ENCODE assay signal across 1 cellular context in genomic region chr11:11973866-11974265, GRCh38.
TF ChIP-seq lines count a peak whose summit lies in the region.

No MANE protein-coding gene starts in this region.

TF ChIP-seq in GM23338, 12 proteins besides CTCF, POLR2A, EP300 and RAD21:
- TF ChIP-seq ETS1 (IDR thresholded peaks at IDR 0.05) (no peak), ZNF331 (CRISPR knock-in tag; IDR thresholded peaks at IDR 0.05; ENCODE audit: low read depth) (no peak), REST (IDR thresholded peaks at IDR 0.05; ENCODE audit: unreplicated experiment) (no peak), EZH2phosphoT487 (IDR thresholded peaks at IDR 0.05; ENCODE audit: unreplicated experiment) (no peak), ZNF114 (CRISPR knock-in tag; IDR thresholded peaks at IDR 0.05) (no peak), EZH2 (IDR thresholded peaks at IDR 0.05; ENCODE audit: low read depth, unreplicated experiment) (no peak), NANOG (IDR thresholded peaks at IDR 0.05; ENCODE audit: borderline replicate concordance) (no peak), CREB1 (CRISPR knock-in tag; IDR thresholded peaks at IDR 0.05; ENCODE audit: low read depth) (no peak), STAT1 (IDR thresholded peaks at IDR 0.05; ENCODE audit: unreplicated experiment) (no peak), JUNB (IDR thresholded peaks at IDR 0.05; ENCODE audit: unreplicated experiment) (no peak), ZNF462 (CRISPR knock-in tag; IDR thresholded peaks at IDR 0.05) (no peak), POLR2AphosphoS5 (IDR thresholded peaks at IDR 0.05; ENCODE audit: low read depth) (no peak)
